ENCODE assay signal across 11 cellular contexts in genomic region chr16:85129846-85130706, GRCh38. TPM values are rescaled to one million over a fixed set of nuclear protein-coding genes. Genes with fewer than 3 reads are reported as not detected.
DNase-seq lines count a peak whose midpoint lies in the region; ATAC-seq and TF ChIP-seq lines count a peak whose summit lies in the region.
"Had no signal": no experiment of that assay in that cellular context is flagged by ENCODE, and none has a peak within 500 bp of the region (broad histone marks: within the 10 kb centered on the region; RNA-seq: fewer than 3 reads in every experiment).

No MANE protein-coding gene starts in this region.

- peak overlapping the region; percentile 46 to 75 (median 48) for H3K27ac ChIP-seq in Peyer's patch
- peak overlapping the region in 11 of 12 donors; percentile 18 to 79 (median 61) for H3K27ac ChIP-seq in heart left ventricle
- H3K27ac ChIP-seq in parathyroid adenoma: peak overlapping the region; percentile 80

- H3K36me3 ChIP-seq in Peyer's patch (no peaks in the 10 kb centered on the region), heart left ventricle (no peaks in the 10 kb centered on the region), parathyroid adenoma (ENCODE audit: control insufficient read depth, insufficient read depth, low read length) (no peaks in the 10 kb centered on the region), HAP-1 (replicated peaks) (no peaks in the 10 kb centered on the region)

- TF ChIP-seq POLR2A in Peyer's patch (IDR thresholded peaks at IDR 0.05) (no peak), heart left ventricle (IDR thresholded peaks at IDR 0.05) (no peak)

- H3K9me3 ChIP-seq in Peyer's patch (no peaks in the 10 kb centered on the region), heart left ventricle (no peaks in the 10 kb centered on the region), parathyroid adenoma (ENCODE audit: control insufficient read depth, low read length) (no peaks in the 10 kb centered on the region), HAP-1 (no peaks in the 10 kb centered on the region)

- no peak overlapping the region for H3K9ac ChIP-seq in parathyroid adenoma

- intact Hi-C loops in heart left ventricle (cut with DNase I): loop anchor here in 8 of 10 donors (5.0 to 10.0 kb wide), 8 partner anchors 37 to 485 kb away; partner anchors contain the start of gene GSE1 (in 1 of the 8)
- intact Hi-C loops in natural killer cell (cut with micrococcal nuclease): no loop called here

- H3K4me1 Mint-ChIP-seq in natural killer cell: no peaks in the 10 kb centered on the region

- DNase-seq in A172 (ENCODE audit: low spot score) (peak; percentile 23), Peyer's patch (no peak), heart left ventricle (no peak), HAP-1 (ENCODE audit: low spot score in 2 of 2) (no peak), 8988T (no peak), natural killer cell (no peak), NCI-H2081 treated with DMSO at 0.1 percent for 48 hours (lab: John Stamatoyannopoulos, UW) (no peak)
- DNase-seq: activated T-cell treated with anti-CD3 and anti-CD28 coated beads, Interleukin-2, amount 50 U/mL, for 1 hour; AML-193; islet precursor cell had no signal

- no peaks in the 10 kb centered on the region for H3K9me3 Mint-ChIP-seq in natural killer cell

- in situ Hi-C loops in HAP-1 (cut with MboI; ENCODE audit: low sequenced_read_pairs): no loop called here

- ATAC-seq in heart left ventricle: no peak
- no peak for ATAC-seq in natural killer cell

- H3K4me3 ChIP-seq in Peyer's patch (no peak overlapping the region), heart left ventricle (no peak overlapping the region), parathyroid adenoma (ENCODE audit: low read depth, low read length) (no peak overlapping the region), HAP-1 (no peak overlapping the region)

- TF ChIP-seq CTCF in Peyer's patch (IDR thresholded peaks at IDR 0.05) (no peak), heart left ventricle (IDR thresholded peaks at IDR 0.05) (no peak), parathyroid adenoma (IDR thresholded peaks at IDR 0.05) (no peak), natural killer cell (IDR thresholded peaks at IDR 0.05) (no peak)

- no peaks in the 10 kb centered on the region for H3K27me3 Mint-ChIP-seq in natural killer cell (ENCODE audit: low read depth in 2 of 2)

- H3K27ac Mint-ChIP-seq in natural killer cell: no peak overlapping the region

- H3K4me1 ChIP-seq in Peyer's patch: peaks cover 0 to 27% (median 0%) of the 10 kb centered on the region in 4 donors
- peaks cover 0 to 52% (median 39%) of the 10 kb centered on the region in 12 donors for H3K4me1 ChIP-seq in heart left ventricle
- peaks cover 30% of the 10 kb centered on the region for H3K4me1 ChIP-seq in parathyroid adenoma
- peaks cover 9% of the 10 kb centered on the region; the same call in 1 of the 2 replicates for H3K4me1 ChIP-seq in HAP-1

- peak overlapping the region; percentile 93 for H2AFZ ChIP-seq in parathyroid adenoma

- no peaks in the 10 kb centered on the region for H3K36me3 Mint-ChIP-seq in natural killer cell

- no peaks in the 10 kb centered on the region for H3K79me2 ChIP-seq in parathyroid adenoma

- 49 to 61% (median 55%) methylated on average over 15 of the region's 15 CpGs for WGBS in heart left ventricle, 4 donors

- peak overlapping the region; percentile 15 for H3K4me2 ChIP-seq in parathyroid adenoma (ENCODE audit: low read length)

- H3K27me3 ChIP-seq in Peyer's patch (no peaks in the 10 kb centered on the region), heart left ventricle (no peaks in the 10 kb centered on the region), parathyroid adenoma (ENCODE audit: control insufficient read depth, insufficient read depth, low read length) (no peaks in the 10 kb centered on the region), HAP-1 (ENCODE audit: low read depth) (no peaks in the 10 kb centered on the region)

- H3K4me3 Mint-ChIP-seq in natural killer cell: no peak overlapping the region

RNA-seq across cellular contexts. Expression of gene CIBAR2, which starts 17.8 kb away (rescaled TPM):
- total RNA-seq in A172 (2014; rRNA removed; shearing (Covaris generic)): 1.2 TPM in 1 of 2 replicates, not detected in the other
- total RNA-seq in Peyer's patch (not detected), heart left ventricle (not detected), natural killer cell (not detected)
- polyA plus RNA-seq in heart left ventricle: not detected
